Comparison of ENCODE assay signal across 1 cellular context in the genomic region with DNA sequence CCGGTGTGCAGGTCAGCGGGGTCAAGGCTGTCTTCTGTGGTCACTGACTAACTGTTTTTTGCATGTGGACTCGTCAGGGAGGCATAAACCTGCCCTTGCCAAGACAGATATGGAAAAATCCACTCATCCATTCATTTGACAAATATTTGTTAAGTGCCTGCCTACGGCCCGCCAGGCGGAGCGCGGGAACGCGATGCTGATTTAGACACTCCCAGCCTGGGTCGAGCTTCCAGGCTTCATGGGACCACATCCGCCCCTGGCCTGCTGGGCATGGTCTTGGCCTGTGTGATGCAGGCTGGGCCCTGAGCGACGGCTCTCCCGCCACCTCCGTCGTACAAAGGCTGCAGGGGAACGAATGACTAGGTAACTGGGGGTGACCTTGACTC.
TF ChIP-seq lines count a peak whose summit lies in the region.

No MANE protein-coding gene starts in this region.

TF ChIP-seq in HepG2, 621 proteins besides CTCF, POLR2A, EP300 and RAD21 (continued from another document):
- TF ChIP-seq, protein P1, sequence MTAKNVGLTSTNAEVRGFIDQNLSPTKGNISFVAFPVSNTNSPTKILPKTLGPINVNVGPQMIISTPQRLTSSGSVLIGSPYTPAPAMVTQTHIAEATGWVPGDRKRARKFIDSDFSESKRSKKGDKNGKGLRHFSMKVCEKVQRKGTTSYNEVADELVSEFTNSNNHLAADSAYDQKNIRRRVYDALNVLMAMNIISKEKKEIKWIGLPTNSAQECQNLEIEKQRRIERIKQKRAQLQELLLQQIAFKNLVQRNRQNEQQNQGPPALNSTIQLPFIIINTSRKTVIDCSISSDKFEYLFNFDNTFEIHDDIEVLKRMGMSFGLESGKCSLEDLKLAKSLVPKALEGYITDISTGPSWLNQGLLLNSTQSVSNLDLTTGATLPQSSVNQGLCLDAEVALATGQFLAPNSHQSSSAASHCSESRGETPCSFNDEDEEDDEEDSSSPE (CRISPR knock-in tag; IDR thresholded peaks at IDR 0.05): peak; percentile 97
- peak; percentile 78; the same call in 1 of the 2 replicates for TF ChIP-seq HMG20A (CRISPR knock-in tag; IDR thresholded peaks at IDR 0.05; ENCODE audit: borderline replicate concordance)
- TF ChIP-seq, protein P2, sequence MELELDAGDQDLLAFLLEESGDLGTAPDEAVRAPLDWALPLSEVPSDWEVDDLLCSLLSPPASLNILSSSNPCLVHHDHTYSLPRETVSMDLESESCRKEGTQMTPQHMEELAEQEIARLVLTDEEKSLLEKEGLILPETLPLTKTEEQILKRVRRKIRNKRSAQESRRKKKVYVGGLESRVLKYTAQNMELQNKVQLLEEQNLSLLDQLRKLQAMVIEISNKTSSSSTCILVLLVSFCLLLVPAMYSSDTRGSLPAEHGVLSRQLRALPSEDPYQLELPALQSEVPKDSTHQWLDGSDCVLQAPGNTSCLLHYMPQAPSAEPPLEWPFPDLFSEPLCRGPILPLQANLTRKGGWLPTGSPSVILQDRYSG (CRISPR knock-in tag; IDR thresholded peaks at IDR 0.05): 0 out of 2 replicates have a peak, but pooled peaks have one; percentile 51
- TF ChIP-seq, protein P3, sequence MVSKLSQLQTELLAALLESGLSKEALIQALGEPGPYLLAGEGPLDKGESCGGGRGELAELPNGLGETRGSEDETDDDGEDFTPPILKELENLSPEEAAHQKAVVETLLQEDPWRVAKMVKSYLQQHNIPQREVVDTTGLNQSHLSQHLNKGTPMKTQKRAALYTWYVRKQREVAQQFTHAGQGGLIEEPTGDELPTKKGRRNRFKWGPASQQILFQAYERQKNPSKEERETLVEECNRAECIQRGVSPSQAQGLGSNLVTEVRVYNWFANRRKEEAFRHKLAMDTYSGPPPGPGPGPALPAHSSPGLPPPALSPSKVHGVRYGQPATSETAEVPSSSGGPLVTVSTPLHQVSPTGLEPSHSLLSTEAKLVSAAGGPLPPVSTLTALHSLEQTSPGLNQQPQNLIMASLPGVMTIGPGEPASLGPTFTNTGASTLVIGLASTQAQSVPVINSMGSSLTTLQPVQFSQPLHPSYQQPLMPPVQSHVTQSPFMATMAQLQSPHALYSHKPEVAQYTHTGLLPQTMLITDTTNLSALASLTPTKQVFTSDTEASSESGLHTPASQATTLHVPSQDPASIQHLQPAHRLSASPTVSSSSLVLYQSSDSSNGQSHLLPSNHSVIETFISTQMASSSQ (IDR thresholded peaks at IDR 0.05; ENCODE audit: low read depth): 0 out of 2 replicates have a peak, but pooled peaks have one; percentile 19
- TF ChIP-seq, protein P3 (CRISPR knock-in tag; IDR thresholded peaks at IDR 0.05; ENCODE audit: borderline replicate concordance): peak; percentile 59; the same call in 1 of the 2 replicates
- no peak for TF ChIP-seq IKZF1 (IDR thresholded peaks at IDR 0.05)
- TF ChIP-seq, protein P4, sequence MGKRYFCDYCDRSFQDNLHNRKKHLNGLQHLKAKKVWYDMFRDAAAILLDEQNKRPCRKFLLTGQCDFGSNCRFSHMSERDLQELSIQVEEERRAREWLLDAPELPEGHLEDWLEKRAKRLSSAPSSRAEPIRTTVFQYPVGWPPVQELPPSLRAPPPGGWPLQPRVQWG (CRISPR knock-in tag; IDR thresholded peaks at IDR 0.05; ENCODE audit: borderline replicate concordance, low read depth): no peak
